ENCODE assay signal across 1 cellular context in the genomic region with DNA sequence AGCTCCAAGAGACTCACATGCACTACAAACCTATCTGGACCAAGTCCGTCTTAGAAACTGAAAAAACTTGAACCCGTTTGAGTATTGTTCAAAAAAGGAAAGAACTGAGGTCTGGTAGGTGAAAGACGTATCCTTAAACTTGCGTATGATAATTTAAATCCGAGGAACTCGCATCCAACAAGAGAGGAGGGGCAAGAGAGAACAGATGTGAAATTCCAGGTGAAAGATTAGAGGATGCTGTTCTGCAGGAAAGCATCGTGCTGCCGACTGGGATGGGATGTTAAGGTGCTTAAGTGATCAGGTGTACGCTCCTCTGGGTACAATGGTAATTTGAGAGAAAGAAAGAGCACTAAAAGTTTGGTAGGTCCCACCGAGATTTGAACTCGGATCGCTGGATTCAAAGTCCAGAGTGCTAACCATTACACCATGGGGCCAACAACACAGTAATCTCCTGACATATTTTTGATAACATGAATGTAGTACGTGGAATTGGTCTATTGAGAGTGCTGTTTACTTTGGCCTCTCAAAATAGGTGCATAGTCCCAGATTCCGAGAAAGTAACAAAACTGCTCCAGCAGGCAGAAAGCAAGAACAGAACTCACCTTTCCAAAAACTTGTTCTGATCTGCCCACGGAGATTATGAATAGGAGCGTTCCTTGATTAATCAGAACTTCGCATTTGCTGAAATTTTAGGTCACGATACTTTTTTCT.
TF ChIP-seq lines count a peak whose summit lies in the region.

No MANE protein-coding gene starts in this region.

TF ChIP-seq in HepG2, 621 proteins besides CTCF, POLR2A, EP300 and RAD21 (continued from another document and continues in another):
- no peak for TF ChIP-seq ZNF512B (CRISPR knock-in tag; IDR thresholded peaks at IDR 0.05; ENCODE audit: borderline replicate concordance)
- no peak for TF ChIP-seq RBFOX2 (IDR thresholded peaks at IDR 0.05; ENCODE audit: low read depth, low read length)
- TF ChIP-seq RFX5 (IDR thresholded peaks at IDR 0.05; ENCODE audit: low read depth, low read length): 0 out of 2 replicates have a peak, but pooled peaks have one; percentile 13
- TF ChIP-seq, protein P1, sequence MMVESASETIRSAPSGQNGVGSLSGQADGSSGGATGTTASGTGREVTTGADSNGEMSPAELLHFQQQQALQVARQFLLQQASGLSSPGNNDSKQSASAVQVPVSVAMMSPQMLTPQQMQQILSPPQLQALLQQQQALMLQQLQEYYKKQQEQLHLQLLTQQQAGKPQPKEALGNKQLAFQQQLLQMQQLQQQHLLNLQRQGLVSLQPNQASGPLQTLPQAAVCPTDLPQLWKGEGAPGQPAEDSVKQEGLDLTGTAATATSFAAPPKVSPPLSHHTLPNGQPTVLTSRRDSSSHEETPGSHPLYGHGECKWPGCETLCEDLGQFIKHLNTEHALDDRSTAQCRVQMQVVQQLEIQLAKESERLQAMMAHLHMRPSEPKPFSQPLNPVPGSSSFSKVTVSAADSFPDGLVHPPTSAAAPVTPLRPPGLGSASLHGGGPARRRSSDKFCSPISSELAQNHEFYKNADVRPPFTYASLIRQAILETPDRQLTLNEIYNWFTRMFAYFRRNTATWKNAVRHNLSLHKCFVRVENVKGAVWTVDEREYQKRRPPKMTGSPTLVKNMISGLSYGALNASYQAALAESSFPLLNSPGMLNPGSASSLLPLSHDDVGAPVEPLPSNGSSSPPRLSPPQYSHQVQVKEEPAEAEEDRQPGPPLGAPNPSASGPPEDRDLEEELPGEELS (CRISPR knock-in tag; IDR thresholded peaks at IDR 0.05): peak; percentile 42
- TF ChIP-seq CHCHD3 (CRISPR knock-in tag; IDR thresholded peaks at IDR 0.05): no peak
- TF ChIP-seq, protein P2, sequence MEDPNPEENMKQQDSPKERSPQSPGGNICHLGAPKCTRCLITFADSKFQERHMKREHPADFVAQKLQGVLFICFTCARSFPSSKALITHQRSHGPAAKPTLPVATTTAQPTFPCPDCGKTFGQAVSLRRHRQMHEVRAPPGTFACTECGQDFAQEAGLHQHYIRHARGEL (CRISPR knock-in tag; IDR thresholded peaks at IDR 0.05): no peak
- no peak for TF ChIP-seq ZNF180 (CRISPR knock-in tag; IDR thresholded peaks at IDR 0.05; ENCODE audit: borderline replicate concordance, low read depth)
- no peak for TF ChIP-seq ZFYVE20 (CRISPR knock-in tag; IDR thresholded peaks at IDR 0.05; ENCODE audit: borderline replicate concordance, low read depth)
- no peak for TF ChIP-seq KDM5A (IDR thresholded peaks at IDR 0.05; ENCODE audit: borderline replicate concordance, low read length)
- TF ChIP-seq GPBP1L1 (CRISPR knock-in tag; IDR thresholded peaks at IDR 0.05): no peak
- TF ChIP-seq ISL2 (CRISPR knock-in tag; IDR thresholded peaks at IDR 0.05): peak; percentile 27; the same call in 1 of the 2 replicates
- TF ChIP-seq XBP1 (CRISPR knock-in tag; IDR thresholded peaks at IDR 0.05): no peak; the same call in 1 of the 2 replicates
- TF ChIP-seq CREBL2 (CRISPR knock-in tag; IDR thresholded peaks at IDR 0.05; ENCODE audit: borderline replicate concordance): no peak
- TF ChIP-seq GLI4 (CRISPR knock-in tag; IDR thresholded peaks at IDR 0.05; ENCODE audit: borderline replicate concordance): no peak
- no peak for TF ChIP-seq SIN3B (IDR thresholded peaks at IDR 0.05; ENCODE audit: low read length)
- TF ChIP-seq ZNF335 (CRISPR knock-in tag; IDR thresholded peaks at IDR 0.05): peak; percentile 42; the same call in 1 of the 2 replicates
- no peak for TF ChIP-seq ZNF18 (CRISPR knock-in tag; IDR thresholded peaks at IDR 0.05; ENCODE audit: insufficient replicate concordance)
- no peak for TF ChIP-seq SRF (IDR thresholded peaks at IDR 0.05; ENCODE audit: low read depth, low read length)
- TF ChIP-seq NR2F6 (IDR thresholded peaks at IDR 0.05): no peak
- TF ChIP-seq NR2F6 (CRISPR knock-in tag; IDR thresholded peaks at IDR 0.05): peak; percentile 61
- TF ChIP-seq CBX5 (CRISPR knock-in tag; IDR thresholded peaks at IDR 0.05; ENCODE audit: borderline replicate concordance): no peak
- TF ChIP-seq ZBTB40 (IDR thresholded peaks at IDR 0.05): no peak
- no peak; the same call in 1 of the 2 replicates for TF ChIP-seq ZBTB40 (CRISPR knock-in tag; IDR thresholded peaks at IDR 0.05)
- TF ChIP-seq ARNTL (CRISPR knock-in tag; IDR thresholded peaks at IDR 0.05): 0 out of 2 replicates have a peak, but pooled peaks have one; percentile 32
- no peak for TF ChIP-seq DR1 (CRISPR knock-in tag; IDR thresholded peaks at IDR 0.05)
- TF ChIP-seq HNRNPL (IDR thresholded peaks at IDR 0.05; ENCODE audit: low read depth, low read length): no peak
- 0 out of 2 replicates have a peak, but pooled peaks have one; percentile 22 for TF ChIP-seq ZBTB26 (CRISPR knock-in tag; IDR thresholded peaks at IDR 0.05; ENCODE audit: borderline replicate concordance)
